1 cellular context compared by ENCODE assay signal in genomic region chr6:20630617-20631448, GRCh38.
TF ChIP-seq lines count a peak whose summit lies in the region.

No MANE protein-coding gene starts in this region.

TF ChIP-seq in HepG2, 621 proteins besides CTCF, POLR2A, EP300 and RAD21 (continued from another document and continues in another):
- TF ChIP-seq STAT5B (CRISPR knock-in tag; IDR thresholded peaks at IDR 0.05), result no peak
- no peak for TF ChIP-seq DNMT1 (CRISPR knock-in tag; IDR thresholded peaks at IDR 0.05)
- peak; percentile 89 for TF ChIP-seq POGZ (CRISPR knock-in tag; IDR thresholded peaks at IDR 0.05)
- no peak for TF ChIP-seq ZNF850 (CRISPR knock-in tag; conservative IDR thresholded peaks at IDR 0.05)
- TF ChIP-seq KDM5A (IDR thresholded peaks at IDR 0.05; ENCODE audit: borderline replicate concordance, low read length), result no peak
- no peak for TF ChIP-seq ATF5 (CRISPR knock-in tag; IDR thresholded peaks at IDR 0.05; ENCODE audit: low read depth)
- TF ChIP-seq TERF1 (CRISPR knock-in tag; IDR thresholded peaks at IDR 0.05), result no peak
- TF ChIP-seq GMEB1 (CRISPR knock-in tag; IDR thresholded peaks at IDR 0.05; ENCODE audit: borderline replicate concordance), result no peak
- peak; percentile 91 for TF ChIP-seq FOXP4 (CRISPR knock-in tag; IDR thresholded peaks at IDR 0.05)
- TF ChIP-seq ZNF264 (CRISPR knock-in tag; IDR thresholded peaks at IDR 0.05), result no peak
- peak; percentile 92 for TF ChIP-seq HOMEZ (CRISPR knock-in tag; IDR thresholded peaks at IDR 0.05; ENCODE audit: low read depth)
- no peak for TF ChIP-seq NKX3-1 (CRISPR knock-in tag; IDR thresholded peaks at IDR 0.05)
- no peak for TF ChIP-seq GATA4 (IDR thresholded peaks at IDR 0.05; ENCODE audit: borderline replicate concordance, low read depth)
- peak; percentile 48; the same call in 1 of the 2 replicates for TF ChIP-seq MIXL1 (CRISPR knock-in tag; IDR thresholded peaks at IDR 0.05)
- TF ChIP-seq RCOR2 (CRISPR knock-in tag; IDR thresholded peaks at IDR 0.05), result 0 out of 2 replicates have a peak, but pooled peaks have one; percentile 19
- TF ChIP-seq ZBTB21 (CRISPR knock-in tag; IDR thresholded peaks at IDR 0.05), result peak; percentile 86; the same call in 1 of the 2 replicates
- TF ChIP-seq MEF2D (CRISPR knock-in tag; IDR thresholded peaks at IDR 0.05), result peak; percentile 61; the same call in 1 of the 2 replicates
- TF ChIP-seq NFE2L2 (IDR thresholded peaks at IDR 0.05; ENCODE audit: low read length), result no peak
- peak; percentile 1; the same call in 1 of the 2 replicates for TF ChIP-seq FOXJ3 (CRISPR knock-in tag; IDR thresholded peaks at IDR 0.05; ENCODE audit: borderline replicate concordance)
- TF ChIP-seq NFKB2 (CRISPR knock-in tag; IDR thresholded peaks at IDR 0.05; ENCODE audit: borderline replicate concordance), result no peak
- no peak for TF ChIP-seq TAF15 (IDR thresholded peaks at IDR 0.05; ENCODE audit: low read depth, low read length, poor library complexity, severe bottlenecking)
- no peak for TF ChIP-seq HNRNPK (IDR thresholded peaks at IDR 0.05; ENCODE audit: low read depth, low read length, poor library complexity, severe bottlenecking)
- no peak for TF ChIP-seq KMT2A (CRISPR knock-in tag; IDR thresholded peaks at IDR 0.05)
- no peak for TF ChIP-seq ZNF274 (CRISPR knock-in tag; IDR thresholded peaks at IDR 0.05)
- TF ChIP-seq GATAD1 (CRISPR knock-in tag; IDR thresholded peaks at IDR 0.05), result no peak
- TF ChIP-seq ZNF577 (CRISPR knock-in tag; IDR thresholded peaks at IDR 0.05; ENCODE audit: borderline replicate concordance, low read depth), result no peak
- TF ChIP-seq CHD4 (IDR thresholded peaks at IDR 0.05; ENCODE audit: borderline replicate concordance, low read length), result no peak
- TF ChIP-seq GLI4 (CRISPR knock-in tag; IDR thresholded peaks at IDR 0.05; ENCODE audit: borderline replicate concordance), result no peak
- no peak for TF ChIP-seq POLR2G (IDR thresholded peaks at IDR 0.05; ENCODE audit: low read depth, low read length)
- TF ChIP-seq MAFG (CRISPR knock-in tag; IDR thresholded peaks at IDR 0.05), result no peak
- TF ChIP-seq FOXA1 (IDR thresholded peaks at IDR 0.05), result peak; percentile 74
- TF ChIP-seq FOXA1 (CRISPR knock-in tag; IDR thresholded peaks at IDR 0.05), result peak; percentile 92
- peak; percentile 37; the same call in 1 of the 2 replicates for TF ChIP-seq ARNTL (CRISPR knock-in tag; IDR thresholded peaks at IDR 0.05)
- peak; percentile 96 for TF ChIP-seq ARID5B (CRISPR knock-in tag; IDR thresholded peaks at IDR 0.05)
- no peak for TF ChIP-seq ZSCAN31 (CRISPR knock-in tag; IDR thresholded peaks at IDR 0.05; ENCODE audit: low read depth)
- peak; percentile 98 for TF ChIP-seq TBX3 (IDR thresholded peaks at IDR 0.05; ENCODE audit: borderline replicate concordance)
- no peak for TF ChIP-seq ZNF260 (CRISPR knock-in tag; IDR thresholded peaks at IDR 0.05; ENCODE audit: borderline replicate concordance, low read depth)
- TF ChIP-seq HDAC2 (CRISPR knock-in tag; IDR thresholded peaks at IDR 0.05), result peak; percentile 48
- peak; percentile 56; the same call in 1 of the 2 replicates for TF ChIP-seq ZNF503 (CRISPR knock-in tag; IDR thresholded peaks at IDR 0.05)
- no peak; the same call in 1 of the 2 replicates for TF ChIP-seq PITX1 (CRISPR knock-in tag; IDR thresholded peaks at IDR 0.05)
- TF ChIP-seq CENPBD1 (CRISPR knock-in tag; IDR thresholded peaks at IDR 0.05; ENCODE audit: borderline replicate concordance, low read depth), result no peak
- TF ChIP-seq HOXA9 (CRISPR knock-in tag; IDR thresholded peaks at IDR 0.05; ENCODE audit: borderline replicate concordance), result no peak
- peak; percentile 96; the same call in 1 of the 2 replicates for TF ChIP-seq AHDC1 (CRISPR knock-in tag; IDR thresholded peaks at IDR 0.05; ENCODE audit: borderline replicate concordance)
- TF ChIP-seq EHMT2 (IDR thresholded peaks at IDR 0.05; ENCODE audit: borderline replicate concordance, low read depth, low read length), result peak; percentile 59; the same call in 1 of the 2 replicates
- 0 out of 2 replicates have a peak, but pooled peaks have one; percentile 51 for TF ChIP-seq SNAI1 (CRISPR knock-in tag; IDR thresholded peaks at IDR 0.05; ENCODE audit: borderline replicate concordance)
- TF ChIP-seq SOX5 (CRISPR knock-in tag; IDR thresholded peaks at IDR 0.05; ENCODE audit: borderline replicate concordance), result peak; percentile 100
